8 cellular contexts compared by ENCODE assay signal in genomic region chr17:10114931-10115535, GRCh38.
DNase-seq lines count a peak whose midpoint lies in the region; ATAC-seq and TF ChIP-seq lines count a peak whose summit lies in the region.

No MANE protein-coding gene starts in this region.

- H3K4me1 Mint-ChIP-seq in CD14-positive monocyte = peaks cover 85% of the 10 kb centered on the region
- peaks cover 74% of the 10 kb centered on the region for H3K4me1 Mint-ChIP-seq in activated naive CD8-positive, alpha-beta T cell treated with anti-CD3 and anti-CD28 coated beads, Interleukin-2, amount 50 U/mL, for 24 hours

- TF ChIP-seq CTCF in CD14-positive monocyte (IDR thresholded peaks at IDR 0.05) = no peak
- TF ChIP-seq CTCF in gastrocnemius medialis (IDR thresholded peaks at IDR 0.05 in 4 of 5, conservative IDR thresholded peaks at IDR 0.05 in 1 of 5) = no peak

- peak overlapping the region in 2 of 4 donors; percentile 4 to 8 for H3K4me3 ChIP-seq in gastrocnemius medialis

- H3K27me3 ChIP-seq in gastrocnemius medialis = no peaks in the 10 kb centered on the region

- H3K4me3 Mint-ChIP-seq in CD14-positive monocyte = peak overlapping the region; percentile 75 to 89
- peak overlapping the region; percentile 57 for H3K4me3 Mint-ChIP-seq in activated naive CD8-positive, alpha-beta T cell treated with anti-CD3 and anti-CD28 coated beads, Interleukin-2, amount 50 U/mL, for 24 hours

- intact Hi-C loops in CD14-positive monocyte (cut with micrococcal nuclease) = loop anchor here (2.0 to 10.0 kb wide), 6 partner anchors 38 to 112 kb away; no protein-coding TSS in a partner anchor
- intact Hi-C loops in left ventricle myocardium superior (cut with micrococcal nuclease) = loop anchor here (10.0 kb wide), 1 partner anchor 50 kb away; no protein-coding TSS in a partner anchor
- intact Hi-C loops in gastrocnemius medialis (cut with DNase I; ENCODE audit: low total_unique reads) = no loop called here

- no peak for TF ChIP-seq POLR2A in gastrocnemius medialis (IDR thresholded peaks at IDR 0.05)

- H3K27ac ChIP-seq in gastrocnemius medialis = peak overlapping the region; percentile 63 to 78 (median 68)

- peaks cover 0 to 16% of the 10 kb centered on the region in 2 donors for H3K36me3 Mint-ChIP-seq in CD14-positive monocyte
- H3K36me3 Mint-ChIP-seq in activated naive CD8-positive, alpha-beta T cell treated with anti-CD3 and anti-CD28 coated beads, Interleukin-2, amount 50 U/mL, for 24 hours (ENCODE audit: low read depth) = no peaks in the 10 kb centered on the region

- in situ Hi-C loops in gastrocnemius medialis (cut with MboI; ENCODE audit: low sequenced_read_pairs in 4 of 4) = loop anchor here in 1 of 4 donors (10.0 kb wide), 1 partner anchor 60 kb away; no protein-coding TSS in a partner anchor

- H3K4me1 ChIP-seq in gastrocnemius medialis = peaks cover 0 to 6% of the 10 kb centered on the region in 2 donors

- no peaks in the 10 kb centered on the region for H3K9me3 Mint-ChIP-seq in CD14-positive monocyte
- no peaks in the 10 kb centered on the region for H3K9me3 Mint-ChIP-seq in activated naive CD8-positive, alpha-beta T cell treated with anti-CD3 and anti-CD28 coated beads, Interleukin-2, amount 50 U/mL, for 24 hours

- no peaks in the 10 kb centered on the region for H3K36me3 ChIP-seq in gastrocnemius medialis

- peak overlapping the region; percentile 99 to 100 (median 100) for H3K27ac Mint-ChIP-seq in CD14-positive monocyte
- peak overlapping the region; percentile 80 for H3K27ac Mint-ChIP-seq in activated naive CD8-positive, alpha-beta T cell treated with anti-CD3 and anti-CD28 coated beads, Interleukin-2, amount 50 U/mL, for 24 hours

- peaks cover 0 to 9% (median 2%) of the 10 kb centered on the region in 3 donors for H3K27me3 Mint-ChIP-seq in CD14-positive monocyte (ENCODE audit: low read depth in 3 of 3)
- H3K27me3 Mint-ChIP-seq in activated naive CD8-positive, alpha-beta T cell treated with anti-CD3 and anti-CD28 coated beads, Interleukin-2, amount 50 U/mL, for 24 hours = peaks cover 2% of the 10 kb centered on the region

- DNase-seq in CD14-positive monocyte (ENCODE audit: low spot score) (peak; percentile 97), SIG-M5 (lab: John Stamatoyannopoulos, UW) (peak; percentile 96), left ventricle myocardium superior (peak; percentile 94), gastrocnemius medialis (peak; percentile 86 to 90)
- peak; percentile 76 for DNase-seq in activated naive CD8-positive, alpha-beta T cell treated with anti-CD3 and anti-CD28 coated beads, Interleukin-2, amount 50 U/mL, for 24 hours

- no peaks in the 10 kb centered on the region for H3K9me3 ChIP-seq in gastrocnemius medialis

- ATAC-seq in HG02588 (IDR thresholded peaks at IDR 0.05; ENCODE audit: unreplicated experiment) = peak; percentile 38
- peak; percentile 85 for ATAC-seq in activated naive CD8-positive, alpha-beta T cell treated with anti-CD3 and anti-CD28 coated beads, Interleukin-2, amount 50 U/mL, for 24 hours
- ATAC-seq in left ventricle myocardium superior = peak; percentile 86
- peak; percentile 79 to 84 for ATAC-seq in gastrocnemius medialis
- no peak for ATAC-seq in GM21367 (IDR thresholded peaks at IDR 0.05; ENCODE audit: unreplicated experiment)
- ATAC-seq in GM21515 (IDR thresholded peaks at IDR 0.05; ENCODE audit: unreplicated experiment) = no peak

Comparison
In these comparisons a context has a peak if more than half of its experiments do, and no peak if none do; other contexts are left out.
1. ATAC-seq: peak in HG02588 (single experiment), activated naive CD8-positive, alpha-beta T cell treated with anti-CD3 and anti-CD28 coated beads, Interleukin-2, amount 50 U/mL, for 24 hours (single experiment), left ventricle myocardium superior (single experiment) and gastrocnemius medialis (2 of 2); none in GM21367 (single experiment) and GM21515 (single experiment).
2. Peak in every context shown above with its lines, with median percentiles within 50 percentile points of each other: DNase-seq.